In the genomic region with DNA sequence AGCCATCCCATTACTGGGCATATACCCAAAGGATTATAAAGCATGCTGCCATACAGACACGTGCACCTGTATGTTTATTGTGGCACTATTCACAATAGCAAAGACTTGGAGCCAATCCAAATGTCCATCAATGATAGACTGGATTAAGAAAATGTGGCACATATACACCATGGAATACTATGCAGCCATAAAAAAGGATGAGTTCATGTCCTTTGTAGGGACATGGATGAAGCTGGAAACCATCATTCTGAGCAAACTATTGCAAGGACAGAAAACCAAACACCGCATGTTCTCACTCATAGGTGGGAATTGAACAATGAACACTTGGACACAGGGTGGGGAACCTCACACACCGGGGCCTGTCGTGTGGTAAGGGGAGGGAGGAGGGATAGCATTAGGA, we compare ENCODE assay signal across 1 cellular context.
TF ChIP-seq lines count a peak whose summit lies in the region.
"Not testable (repeated sequence)": the region's sequence is repeated elsewhere in the genome, so short reads cannot be mapped to it uniquely, and the experiment has no call there.

No MANE protein-coding gene starts in this region.

- CTCF ChIA-PET in HEK293 (lab: Yijun Ruan, JAX) = not testable (repeated sequence)

- not testable (repeated sequence) for H3K36me3 ChIP-seq in HEK293 (ENCODE audit: control insufficient read depth in 2 of 2, insufficient read depth in 1 of 2, low read length in 2 of 2)

- POLR2A ChIA-PET in HEK293 (lab: Yijun Ruan, JAX) = not testable (repeated sequence)

- H3K4me3 ChIP-seq in HEK293 (ENCODE audit: low read depth, low read length) = not testable (repeated sequence)

- not testable (repeated sequence) for H3K9me3 ChIP-seq in HEK293 (ENCODE audit: control insufficient read depth, insufficient read depth, low read depth, low read length)

- TF ChIP-seq CTCF in HEK293 (tag by site-specific recombination; IDR thresholded peaks at IDR 0.05) = not testable (repeated sequence)

- not testable (repeated sequence) for H3K27ac ChIP-seq in HEK293 (ENCODE audit: extremely low read depth, low read depth, low read length)

- H3K4me1 ChIP-seq in HEK293 (ENCODE audit: control insufficient read depth, insufficient read depth, low read length) = not testable (repeated sequence)

TF ChIP-seq in HEK293, 187 proteins besides CTCF, POLR2A, EP300 and RAD21:
- peak; percentile 97 for TF ChIP-seq ZNF146 (tag by site-specific recombination; IDR thresholded peaks at IDR 0.05)
- TF ChIP-seq ZNF580 (tag by site-specific recombination; IDR thresholded peaks at IDR 0.05) = peak; percentile 86
- 0 out of 2 replicates have a peak, but pooled peaks have one; percentile 7 for TF ChIP-seq ZNF280D (tag by site-specific recombination; IDR thresholded peaks at IDR 0.05)
TF ChIP-seq in HEK293: peak in this region for 3; not testable (repeated sequence) for 184.
